14 cellular contexts compared by ENCODE assay signal in the genomic region with DNA sequence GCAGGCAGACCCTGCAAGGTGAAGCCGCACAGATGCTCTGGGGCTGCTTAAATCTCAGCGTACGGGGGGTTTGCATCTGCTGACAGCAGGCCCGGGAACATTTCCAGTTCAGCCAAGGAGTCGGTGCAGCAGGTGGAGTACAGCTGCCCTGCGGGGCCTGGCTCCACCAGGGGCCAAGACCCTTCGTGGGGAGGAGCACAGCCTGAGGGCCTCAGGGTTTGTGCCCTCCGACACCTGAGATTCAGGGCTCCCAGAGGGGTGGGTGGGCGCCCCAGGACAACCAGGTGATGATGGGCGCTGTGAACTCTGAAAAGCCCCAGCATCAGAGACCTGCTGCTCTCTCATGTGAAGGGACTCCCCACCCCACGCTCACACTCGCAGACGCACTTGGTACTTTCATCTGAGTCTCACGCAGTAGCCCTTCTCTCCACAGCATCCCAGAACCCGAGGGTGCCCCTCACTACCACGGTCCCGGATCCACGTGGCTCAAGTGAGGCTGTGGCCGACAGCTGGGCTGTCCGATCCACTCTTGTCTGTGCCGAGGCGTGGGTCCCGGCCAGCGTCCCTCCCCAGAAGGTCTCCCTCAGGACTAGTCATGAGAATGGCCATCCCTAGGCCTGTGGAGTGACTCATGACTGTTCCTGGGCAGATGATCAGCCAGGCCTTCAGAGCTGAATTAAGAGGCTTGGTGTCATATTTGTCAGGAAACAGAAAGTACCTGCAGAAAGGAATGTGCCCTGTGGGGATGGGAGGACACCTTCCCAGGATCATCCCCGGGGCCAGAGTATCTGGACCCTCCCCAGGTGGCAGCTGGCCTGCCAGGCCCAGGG. TPM values are rescaled to one million over a fixed set of nuclear protein-coding genes. Genes with fewer than 3 reads are reported as not detected.
DNase-seq lines count a peak whose midpoint lies in the region; ATAC-seq and TF ChIP-seq lines count a peak whose summit lies in the region.
"Had no signal": no experiment of that assay in that cellular context is flagged by ENCODE, and none has a peak within 500 bp of the region (broad histone marks: within the 10 kb centered on the region; RNA-seq: fewer than 3 reads in every experiment).

No MANE protein-coding gene starts in this region.

- WGBS in esophagus muscularis mucosa = 86% methylated on average over 23 of the region's 25 CpGs

- DNase-seq in activated T-cell treated with anti-CD3 and anti-CD28 coated beads, Interleukin-2, amount 50 U/mL, for 24 hours = no peak
- DNase-seq in activated T-cell treated with anti-CD3 and anti-CD28 coated beads, Interleukin-2, amount 50 U/mL, for 4 hours = no peak
- DNase-seq in NCI-H2171 (lab: John Stamatoyannopoulos, UW) = peak; percentile 66
- DNase-seq in epithelial cell of esophagus (ENCODE audit: low read depth) = peak; percentile 9
- DNase-seq in stimulated activated effector memory CD8-positive, alpha-beta T cell treated with anti-CD3 and anti-CD28 coated beads, Interleukin-12 subunit alpha, Interleukin-12 subunit beta, amount 100 ng/mL, for 72 hours (ENCODE audit: low spot score in 2 of 2) = no peak
- DNase-seq in esophagus muscularis mucosa (ENCODE audit: extremely low spot score) = no peak
- DNase-seq in GM19238 (ENCODE audit: insufficient read length, low spot score) = no peak
- DNase-seq: AML-193, gastrocnemius medialis had no signal

- no peak overlapping the region for H3K27ac ChIP-seq in esophagus muscularis mucosa (replicated peaks in 1 of 4)
- H3K27ac ChIP-seq: gastrocnemius medialis, neutrophil, vagina had no signal

- TF ChIP-seq EP300 in esophagus muscularis mucosa (IDR thresholded peaks at IDR 0.05) = no peak

- no peak for ATAC-seq in activated T-cell treated with anti-CD3 and anti-CD28 coated beads, Interleukin-2, amount 50 U/mL, for 4 hours
- ATAC-seq in stimulated activated effector memory CD8-positive, alpha-beta T cell treated with anti-CD3 and anti-CD28 coated beads, Interleukin-12 subunit alpha, Interleukin-12 subunit beta, amount 100 ng/mL, for 72 hours = no peak
- ATAC-seq in GM21717 (IDR thresholded peaks at IDR 0.05; ENCODE audit: unreplicated experiment) = no peak
- ATAC-seq: gastrocnemius medialis had no signal

- H3K36me3 Mint-ChIP-seq in activated T-cell treated with anti-CD3 and anti-CD28 coated beads, Interleukin-2, amount 50 U/mL, for 24 hours (ENCODE audit: low read depth) = peaks cover 77% of the 10 kb centered on the region
- H3K36me3 Mint-ChIP-seq in activated T-cell treated with anti-CD3 and anti-CD28 coated beads, Interleukin-2, amount 50 U/mL, for 4 hours (ENCODE audit: insufficient read depth) = peaks cover 20% of the 10 kb centered on the region
- H3K36me3 Mint-ChIP-seq in stimulated activated effector memory CD8-positive, alpha-beta T cell treated with anti-CD3 and anti-CD28 coated beads, Interleukin-12 subunit alpha, Interleukin-12 subunit beta, amount 100 ng/mL, for 72 hours = peaks cover 35% of the 10 kb centered on the region

- H3K27me3 ChIP-seq in esophagus muscularis mucosa = no peaks in the 10 kb centered on the region
- H3K27me3 ChIP-seq: gastrocnemius medialis, neutrophil, vagina had no signal

- no peaks in the 10 kb centered on the region for H3K27me3 Mint-ChIP-seq in activated T-cell treated with anti-CD3 and anti-CD28 coated beads, Interleukin-2, amount 50 U/mL, for 24 hours
- no peaks in the 10 kb centered on the region for H3K27me3 Mint-ChIP-seq in activated T-cell treated with anti-CD3 and anti-CD28 coated beads, Interleukin-2, amount 50 U/mL, for 4 hours (ENCODE audit: low read depth)
- H3K27me3 Mint-ChIP-seq: dendritic cell treated with granulocyte-macrophage colony-stimulating factor and Interleukin-4, amounts not matched to agents 40 ng/mL and 50 ng/mL, for 4 days had no signal

- peaks cover 0 to 7% (median 3%) of the 10 kb centered on the region in 4 donors for H3K9me3 ChIP-seq in esophagus muscularis mucosa
- H3K9me3 ChIP-seq: gastrocnemius medialis, neutrophil, vagina had no signal

- H3K27ac Mint-ChIP-seq in activated T-cell treated with anti-CD3 and anti-CD28 coated beads, Interleukin-2, amount 50 U/mL, for 24 hours = peak overlapping the region; percentile 71
- peak overlapping the region; percentile 43 for H3K27ac Mint-ChIP-seq in stimulated activated effector memory CD8-positive, alpha-beta T cell treated with anti-CD3 and anti-CD28 coated beads, Interleukin-12 subunit alpha, Interleukin-12 subunit beta, amount 100 ng/mL, for 72 hours
- H3K27ac Mint-ChIP-seq: dendritic cell treated with granulocyte-macrophage colony-stimulating factor and Interleukin-4, amounts not matched to agents 40 ng/mL and 50 ng/mL, for 4 days had no signal

- H3K4me1 ChIP-seq in esophagus muscularis mucosa = no peaks in the 10 kb centered on the region
- H3K4me1 ChIP-seq: gastrocnemius medialis, vagina had no signal

- H3K4me3 Mint-ChIP-seq in activated T-cell treated with anti-CD3 and anti-CD28 coated beads, Interleukin-2, amount 50 U/mL, for 24 hours = no peak overlapping the region
- H3K4me3 Mint-ChIP-seq in activated T-cell treated with anti-CD3 and anti-CD28 coated beads, Interleukin-2, amount 50 U/mL, for 4 hours = no peak overlapping the region
- H3K4me3 Mint-ChIP-seq in stimulated activated effector memory CD8-positive, alpha-beta T cell treated with anti-CD3 and anti-CD28 coated beads, Interleukin-12 subunit alpha, Interleukin-12 subunit beta, amount 100 ng/mL, for 72 hours = no peak overlapping the region
- H3K4me3 Mint-ChIP-seq: dendritic cell treated with granulocyte-macrophage colony-stimulating factor and Interleukin-4, amounts not matched to agents 40 ng/mL and 50 ng/mL, for 4 days had no signal

- TF ChIP-seq CTCF in epithelial cell of esophagus (IDR thresholded peaks at IDR 0.05; ENCODE audit: insufficient read depth, low read depth, low read length, missing control alignments) (no peak), esophagus muscularis mucosa (IDR thresholded peaks at IDR 0.05) (no peak)

- peaks cover 36% of the 10 kb centered on the region for H3K4me1 Mint-ChIP-seq in activated T-cell treated with anti-CD3 and anti-CD28 coated beads, Interleukin-2, amount 50 U/mL, for 24 hours (ENCODE audit: low read depth)
- H3K4me1 Mint-ChIP-seq in activated T-cell treated with anti-CD3 and anti-CD28 coated beads, Interleukin-2, amount 50 U/mL, for 4 hours (ENCODE audit: low read depth) = peaks cover 23% of the 10 kb centered on the region
- H3K4me1 Mint-ChIP-seq in stimulated activated effector memory CD8-positive, alpha-beta T cell treated with anti-CD3 and anti-CD28 coated beads, Interleukin-12 subunit alpha, Interleukin-12 subunit beta, amount 100 ng/mL, for 72 hours = peaks cover 19% of the 10 kb centered on the region

- peaks cover 9 to 86% (median 75%) of the 10 kb centered on the region in 4 donors for H3K36me3 ChIP-seq in esophagus muscularis mucosa

- H3K9me3 Mint-ChIP-seq in activated T-cell treated with anti-CD3 and anti-CD28 coated beads, Interleukin-2, amount 50 U/mL, for 24 hours = no peaks in the 10 kb centered on the region
- H3K9me3 Mint-ChIP-seq in activated T-cell treated with anti-CD3 and anti-CD28 coated beads, Interleukin-2, amount 50 U/mL, for 4 hours = no peaks in the 10 kb centered on the region
- H3K9me3 Mint-ChIP-seq in stimulated activated effector memory CD8-positive, alpha-beta T cell treated with anti-CD3 and anti-CD28 coated beads, Interleukin-12 subunit alpha, Interleukin-12 subunit beta, amount 100 ng/mL, for 72 hours = no peaks in the 10 kb centered on the region
- H3K9me3 Mint-ChIP-seq: dendritic cell treated with granulocyte-macrophage colony-stimulating factor and Interleukin-4, amounts not matched to agents 40 ng/mL and 50 ng/mL, for 4 days had no signal

- no peak for TF ChIP-seq POLR2A in esophagus muscularis mucosa (IDR thresholded peaks at IDR 0.05; ENCODE audit: low read depth)

- intact Hi-C loops in esophagus muscularis mucosa (cut with DNase I) = no loop called here

- H3K4me3 ChIP-seq in epithelial cell of esophagus (ENCODE audit: low read length) (no peak overlapping the region), esophagus muscularis mucosa (no peak overlapping the region)
- H3K4me3 ChIP-seq: gastrocnemius medialis, vagina had no signal

RNA-seq across cellular contexts. Expression of a gene that starts 29.6 kb away (rescaled TPM):
- total RNA-seq in activated T-cell treated with anti-CD3 and anti-CD28 coated beads, Interleukin-2, amount 50 U/mL, for 4 hours = 10 to 100 TPM; 32.5 to 38.7 (median 34.2) TPM
- 10 to 100 TPM; 23.5 to 29.8 (median 27.2) TPM for total RNA-seq in esophagus muscularis mucosa

RNA-seq across cellular contexts. Expression of a gene that starts 48.3 kb away (rescaled TPM):
- total RNA-seq in activated T-cell treated with anti-CD3 and anti-CD28 coated beads, Interleukin-2, amount 50 U/mL, for 4 hours = not detected
- total RNA-seq in esophagus muscularis mucosa = under 1 TPM in 3 of 4 donors, not detected in 1; under 0.01 to 0.17 (median 0.13) TPM
- total RNA-seq: SK-MEL-5, vagina had no signal

Comparison
In these comparisons a context has a peak if more than half of its experiments do, and no peak if none do; other contexts are left out.
1. DNase-seq: peak in NCI-H2171 (single experiment) and epithelial cell of esophagus (single experiment); none in activated T-cell treated with anti-CD3 and anti-CD28 coated beads, Interleukin-2, amount 50 U/mL, for 24 hours (single experiment), activated T-cell treated with anti-CD3 and anti-CD28 coated beads, Interleukin-2, amount 50 U/mL, for 4 hours (single experiment), stimulated activated effector memory CD8-positive, alpha-beta T cell treated with anti-CD3 and anti-CD28 coated beads, Interleukin-12 subunit alpha, Interleukin-12 subunit beta, amount 100 ng/mL, for 72 hours (0 of 2), esophagus muscularis mucosa (single experiment) and GM19238 (single experiment).